Comparison of ENCODE assay signal across 8 cellular contexts in genomic region chr5:138336952-138337684, GRCh38. TPM values are rescaled to one million over a fixed set of nuclear protein-coding genes. Genes with fewer than 3 reads are reported as not detected.
A peak's percentile ranks its signal among the peaks of the same experiment; 100 is the strongest.
DNase-seq lines count a peak whose midpoint lies in the region; ATAC-seq and TF ChIP-seq lines count a peak whose summit lies in the region.

No MANE protein-coding gene starts in this region.

- peak overlapping the region; percentile 96 for H3K27ac Mint-ChIP-seq in activated naive CD8-positive, alpha-beta T cell treated with anti-CD3 and anti-CD28 coated beads, Interleukin-2, amount 50 U/mL, for 24 hours

- TF ChIP-seq EP300 in ovary (IDR thresholded peaks at IDR 0.05), result no peak

- TF ChIP-seq CTCF in ovary (IDR thresholded peaks at IDR 0.05), result no peak

- H3K4me3 ChIP-seq in ovary, result peak overlapping the region; percentile 60

- H3K9me3 Mint-ChIP-seq in activated naive CD8-positive, alpha-beta T cell treated with anti-CD3 and anti-CD28 coated beads, Interleukin-2, amount 50 U/mL, for 24 hours, result no peaks in the 10 kb centered on the region

- peak; percentile 41 for TF ChIP-seq POLR2A in ovary (IDR thresholded peaks at IDR 0.05)

- no peaks in the 10 kb centered on the region for H3K27me3 ChIP-seq in ovary

- H3K9me3 ChIP-seq in ovary, result no peaks in the 10 kb centered on the region

- peak overlapping the region; percentile 93 for H3K4me3 Mint-ChIP-seq in activated naive CD8-positive, alpha-beta T cell treated with anti-CD3 and anti-CD28 coated beads, Interleukin-2, amount 50 U/mL, for 24 hours

- peaks cover 46% of the 10 kb centered on the region for H3K4me1 Mint-ChIP-seq in activated naive CD8-positive, alpha-beta T cell treated with anti-CD3 and anti-CD28 coated beads, Interleukin-2, amount 50 U/mL, for 24 hours

- H3K27me3 Mint-ChIP-seq in activated naive CD8-positive, alpha-beta T cell treated with anti-CD3 and anti-CD28 coated beads, Interleukin-2, amount 50 U/mL, for 24 hours, result no peaks in the 10 kb centered on the region

- peaks cover 4% of the 10 kb centered on the region for H3K36me3 Mint-ChIP-seq in activated naive CD8-positive, alpha-beta T cell treated with anti-CD3 and anti-CD28 coated beads, Interleukin-2, amount 50 U/mL, for 24 hours (ENCODE audit: low read depth)

- peak overlapping the region; percentile 93 to 98 for H3K27ac ChIP-seq in ovary

- H3K36me3 ChIP-seq in ovary, result no peaks in the 10 kb centered on the region

- WGBS in ovary, 3 donors, result 12 to 20% (median 14%) methylated on average over 13 of the region's 13 CpGs

- intact Hi-C loops in Right ventricle myocardium superior (cut with DNase I), result no loop called here
- intact Hi-C loops in ovary (cut with DNase I), result no loop called here

- peaks cover 5% of the 10 kb centered on the region for H3K4me1 ChIP-seq in ovary (ENCODE audit: insufficient read depth)

- ATAC-seq in GM18499 (IDR thresholded peaks at IDR 0.05; ENCODE audit: insufficient read depth, unreplicated experiment) (peak; percentile 3), HG02885 (IDR thresholded peaks at IDR 0.05; ENCODE audit: poor library complexity, unreplicated experiment) (peak; percentile 12), Right ventricle myocardium superior (ENCODE audit: poor library complexity) (peak; percentile 62)
- peak; percentile 22 for ATAC-seq in activated naive CD8-positive, alpha-beta T cell treated with anti-CD3 and anti-CD28 coated beads, Interleukin-2, amount 50 U/mL, for 24 hours

- peak; percentile 73 for DNase-seq in AG08396 (ENCODE audit: low spot score)
- peak; percentile 64 for DNase-seq in NCI-H446 treated with DMSO at 0.1 percent for 48 hours (lab: John Stamatoyannopoulos, UW)
- DNase-seq in activated naive CD8-positive, alpha-beta T cell treated with anti-CD3 and anti-CD28 coated beads, Interleukin-2, amount 50 U/mL, for 24 hours, result no peak
- no peak for DNase-seq in Right ventricle myocardium superior
- peak; percentile 77 to 91 (median 84) for DNase-seq in ovary
- no peak for DNase-seq in activated effector memory CD4-positive, alpha-beta T cell treated with anti-CD3 and anti-CD28 coated beads, Interleukin-2, amount 50 U/mL, for 16 hours

RNA-seq across cellular contexts. Expression of gene FAM53C, which starts 0.9 kb away (rescaled TPM):
- total RNA-seq in Right ventricle myocardium superior, result 27.9 TPM
- total RNA-seq in ovary, result 10 to 100 TPM; 14.2 to 29.3 (median 19.9) TPM
- 10 to 100 TPM; 13.1 to 26.4 TPM for polyA plus RNA-seq in ovary

RNA-seq across cellular contexts. Expression of gene CDC25C, which starts 5.5 kb away (rescaled TPM):
- total RNA-seq in Right ventricle myocardium superior, result 0.16 TPM
- total RNA-seq in ovary, result under 1 TPM in 2 of 7 donors, not detected in 5; 0.13 to 0.23 TPM
- polyA plus RNA-seq in ovary, result under 1 TPM; 0.06 to 0.30 TPM

RNA-seq across cellular contexts. Expression of gene KDM3B, which starts 15.4 kb away (rescaled TPM):
- total RNA-seq in Right ventricle myocardium superior, result 36.9 TPM
- total RNA-seq in ovary, result 10 to 100 TPM; 42.9 to 79.0 (median 71.4) TPM
- polyA plus RNA-seq in ovary, result 10 to 100 TPM; 38.8 to 70.1 TPM

Comparison
In these comparisons a context has a peak if more than half of its experiments do, and no peak if none do; other contexts are left out.
1. DNase-seq: peak in AG08396 (single experiment), NCI-H446 treated with DMSO at 0.1 percent for 48 hours (single experiment) and ovary (5 of 5); none in activated naive CD8-positive, alpha-beta T cell treated with anti-CD3 and anti-CD28 coated beads, Interleukin-2, amount 50 U/mL, for 24 hours (single experiment), Right ventricle myocardium superior (single experiment) and activated effector memory CD4-positive, alpha-beta T cell treated with anti-CD3 and anti-CD28 coated beads, Interleukin-2, amount 50 U/mL, for 16 hours (single experiment).
2. ATAC-seq: peak in every context shown above with its lines; median percentile 62 in Right ventricle myocardium superior; 22 in activated naive CD8-positive, alpha-beta T cell treated with anti-CD3 and anti-CD28 coated beads, Interleukin-2, amount 50 U/mL, for 24 hours; 12 in HG02885; 3 in GM18499.